16 cellular contexts compared by ENCODE assay signal in genomic region chr5:139019880-139020279, GRCh38.
"Had no signal": no experiment of that assay in that cellular context is flagged by ENCODE, and none has a peak within 500 bp of the region (broad histone marks: within the 10 kb centered on the region; RNA-seq: fewer than 3 reads in every experiment).

No MANE protein-coding gene starts in this region.

- H3K4me1 ChIP-seq: left lung, psoas muscle, sigmoid colon, tibial nerve had no signal

- DNase-seq: activated CD4-positive, CD25-positive, alpha-beta regulatory T cell treated with anti-CD3 and anti-CD28 coated beads, Interleukin-2, amount 50 U/mL, for 72 hours; activated naive CD4-positive, alpha-beta T cell; activated naive CD8-positive, alpha-beta T cell treated with anti-CD3 and anti-CD28 coated beads, Interleukin-2, amount 10 ng/mL, durations not matched to agents 7 days and 5 days; aorta; caudate nucleus; effector memory CD8-positive, alpha-beta T cell; left lung; natural killer cell; psoas muscle; sigmoid colon; SK-N-SH; stimulated activated CD4-positive, alpha-beta T cell treated with anti-CD3 and anti-CD28 coated beads, Interleukin-2, amount 100 ng/mL, for 24 hours; T-helper 1 cell had no signal

- H3K4me3 ChIP-seq: left lung, psoas muscle, sigmoid colon, tibial nerve had no signal

- H3K27me3 ChIP-seq: left lung, sigmoid colon, tibial nerve had no signal

- ATAC-seq: effector memory CD8-positive, alpha-beta T cell; left lung; natural killer cell; psoas muscle; stimulated activated effector memory CD8-positive, alpha-beta T cell treated with anti-CD3 and anti-CD28 coated beads, Interleukin-12 subunit alpha, Interleukin-12 subunit beta, amount 100 ng/mL, for 72 hours had no signal

- H3K9me3 ChIP-seq: left lung, psoas muscle, sigmoid colon, SK-N-SH, tibial nerve had no signal

- H3K27ac ChIP-seq: epithelial cell of prostate, left lung, psoas muscle, sigmoid colon had no signal
